8 cellular contexts compared by ENCODE assay signal in genomic region chr5:2038337-2039179, GRCh38.
A peak's percentile ranks its signal among the peaks of the same experiment; 100 is the strongest.
DNase-seq lines count a peak whose midpoint lies in the region; ATAC-seq lines count a peak whose summit lies in the region.

No MANE protein-coding gene starts in this region.

- ATAC-seq in HG02973 (IDR thresholded peaks at IDR 0.05; ENCODE audit: unreplicated experiment), result peak; percentile 82

- DNase-seq in SHP77 (lab: John Stamatoyannopoulos, UW), result peak; percentile 43 to 56
- no peak for DNase-seq in SHP77 treated with DMSO at 0.1 percent for 48 hours (lab: John Stamatoyannopoulos, UW)
- peak; percentile 82 for DNase-seq in NCI-H2196 (lab: John Stamatoyannopoulos, UW; ENCODE audit: unreplicated experiment)
- DNase-seq in activated CD4-positive, alpha-beta T cell treated with anti-CD3 and anti-CD28 coated beads, Interleukin-2, amount 50 U/mL, for 4 hours, result peak; percentile 34 to 42
- peak; percentile 40 for DNase-seq in effector CD4-positive, alpha-beta T cell
- peak; percentile 53 for DNase-seq in medulla oblongata (ENCODE audit: extremely low spot score)
- DNase-seq in stimulated activated CD8-positive, alpha-beta memory T cell treated with anti-CD3 and anti-CD28 coated beads, Interleukin-15, amount 100 ng/mL, for 48 hours (ENCODE audit: low read depth in 2 of 2), result peak; percentile 32 to 40
